Comparison of ENCODE assay signal across 1 cellular context in the genomic region with DNA sequence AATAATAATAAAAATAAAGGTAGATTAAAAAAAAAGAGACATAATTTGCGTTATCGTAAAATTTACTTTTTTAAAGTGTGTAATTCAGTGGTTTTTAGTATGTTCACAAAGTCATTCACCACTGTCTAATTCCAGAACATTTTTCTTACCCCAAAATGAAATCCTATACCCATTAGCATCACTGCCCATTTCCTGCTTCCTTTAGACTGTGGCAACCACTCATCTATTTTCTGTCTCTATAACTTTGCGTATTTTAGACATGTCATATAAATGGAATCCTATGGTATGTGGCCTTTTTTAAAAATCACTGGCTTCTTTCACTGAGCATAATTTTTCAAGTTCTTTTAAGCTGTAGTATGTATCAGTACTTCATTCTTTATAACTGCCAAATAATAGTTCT.
TF ChIP-seq lines count a peak whose summit lies in the region.

No MANE protein-coding gene starts in this region.

TF ChIP-seq in SK-N-SH treated with all-trans-retinoic acid at 6 μM for 48 hours, 23 proteins besides CTCF, POLR2A, EP300 and RAD21 (continued from another document):
- TF ChIP-seq, protein P1, sequence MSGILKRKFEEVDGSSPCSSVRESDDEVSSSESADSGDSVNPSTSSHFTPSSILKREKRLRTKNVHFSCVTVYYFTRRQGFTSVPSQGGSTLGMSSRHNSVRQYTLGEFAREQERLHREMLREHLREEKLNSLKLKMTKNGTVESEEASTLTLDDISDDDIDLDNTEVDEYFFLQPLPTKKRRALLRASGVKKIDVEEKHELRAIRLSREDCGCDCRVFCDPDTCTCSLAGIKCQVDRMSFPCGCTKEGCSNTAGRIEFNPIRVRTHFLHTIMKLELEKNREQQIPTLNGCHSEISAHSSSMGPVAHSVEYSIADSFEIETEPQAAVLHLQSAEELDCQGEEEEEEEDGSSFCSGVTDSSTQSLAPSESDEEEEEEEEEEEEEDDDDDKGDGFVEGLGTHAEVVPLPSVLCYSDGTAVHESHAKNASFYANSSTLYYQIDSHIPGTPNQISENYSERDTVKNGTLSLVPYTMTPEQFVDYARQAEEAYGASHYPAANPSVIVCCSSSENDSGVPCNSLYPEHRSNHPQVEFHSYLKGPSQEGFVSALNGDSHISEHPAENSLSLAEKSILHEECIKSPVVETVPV (CRISPR knock-in tag; IDR thresholded peaks at IDR 0.05): no peak
- no peak for TF ChIP-seq OSR1 (CRISPR knock-in tag; IDR thresholded peaks at IDR 0.05)
- no peak for TF ChIP-seq CSDC2 (CRISPR knock-in tag; IDR thresholded peaks at IDR 0.05)
- TF ChIP-seq TOX (CRISPR knock-in tag; IDR thresholded peaks at IDR 0.05; ENCODE audit: borderline replicate concordance): peak; percentile 43; the same call in 1 of the 2 replicates
- TF ChIP-seq, protein P2, sequence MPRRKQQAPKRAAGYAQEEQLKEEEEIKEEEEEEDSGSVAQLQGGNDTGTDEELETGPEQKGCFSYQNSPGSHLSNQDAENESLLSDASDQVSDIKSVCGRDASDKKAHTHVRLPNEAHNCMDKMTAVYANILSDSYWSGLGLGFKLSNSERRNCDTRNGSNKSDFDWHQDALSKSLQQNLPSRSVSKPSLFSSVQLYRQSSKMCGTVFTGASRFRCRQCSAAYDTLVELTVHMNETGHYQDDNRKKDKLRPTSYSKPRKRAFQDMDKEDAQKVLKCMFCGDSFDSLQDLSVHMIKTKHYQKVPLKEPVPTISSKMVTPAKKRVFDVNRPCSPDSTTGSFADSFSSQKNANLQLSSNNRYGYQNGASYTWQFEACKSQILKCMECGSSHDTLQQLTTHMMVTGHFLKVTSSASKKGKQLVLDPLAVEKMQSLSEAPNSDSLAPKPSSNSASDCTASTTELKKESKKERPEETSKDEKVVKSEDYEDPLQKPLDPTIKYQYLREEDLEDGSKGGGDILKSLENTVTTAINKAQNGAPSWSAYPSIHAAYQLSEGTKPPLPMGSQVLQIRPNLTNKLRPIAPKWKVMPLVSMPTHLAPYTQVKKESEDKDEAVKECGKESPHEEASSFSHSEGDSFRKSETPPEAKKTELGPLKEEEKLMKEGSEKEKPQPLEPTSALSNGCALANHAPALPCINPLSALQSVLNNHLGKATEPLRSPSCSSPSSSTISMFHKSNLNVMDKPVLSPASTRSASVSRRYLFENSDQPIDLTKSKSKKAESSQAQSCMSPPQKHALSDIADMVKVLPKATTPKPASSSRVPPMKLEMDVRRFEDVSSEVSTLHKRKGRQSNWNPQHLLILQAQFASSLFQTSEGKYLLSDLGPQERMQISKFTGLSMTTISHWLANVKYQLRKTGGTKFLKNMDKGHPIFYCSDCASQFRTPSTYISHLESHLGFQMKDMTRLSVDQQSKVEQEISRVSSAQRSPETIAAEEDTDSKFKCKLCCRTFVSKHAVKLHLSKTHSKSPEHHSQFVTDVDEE (CRISPR knock-in tag; IDR thresholded peaks at IDR 0.05): no peak
- TF ChIP-seq, protein P3, sequence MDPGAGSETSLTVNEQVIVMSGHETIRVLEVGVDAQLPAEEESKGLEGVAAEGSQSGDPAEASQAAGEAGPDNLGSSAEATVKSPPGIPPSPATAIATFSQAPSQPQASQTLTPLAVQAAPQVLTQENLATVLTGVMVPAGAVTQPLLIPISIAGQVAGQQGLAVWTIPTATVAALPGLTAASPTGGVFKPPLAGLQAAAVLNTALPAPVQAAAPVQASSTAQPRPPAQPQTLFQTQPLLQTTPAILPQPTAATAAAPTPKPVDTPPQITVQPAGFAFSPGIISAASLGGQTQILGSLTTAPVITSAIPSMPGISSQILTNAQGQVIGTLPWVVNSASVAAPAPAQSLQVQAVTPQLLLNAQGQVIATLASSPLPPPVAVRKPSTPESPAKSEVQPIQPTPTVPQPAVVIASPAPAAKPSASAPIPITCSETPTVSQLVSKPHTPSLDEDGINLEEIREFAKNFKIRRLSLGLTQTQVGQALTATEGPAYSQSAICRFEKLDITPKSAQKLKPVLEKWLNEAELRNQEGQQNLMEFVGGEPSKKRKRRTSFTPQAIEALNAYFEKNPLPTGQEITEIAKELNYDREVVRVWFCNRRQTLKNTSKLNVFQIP (CRISPR knock-in tag; IDR thresholded peaks at IDR 0.05; ENCODE audit: borderline replicate concordance, low read depth): no peak; the same call in 1 of the 2 replicates
